Comparison of ENCODE assay signal across 19 cellular contexts in genomic region chr13:42028113-42028799, GRCh38. TPM values are rescaled to one million over a fixed set of nuclear protein-coding genes. Genes with fewer than 3 reads are reported as not detected.
DNase-seq lines count a peak whose midpoint lies in the region; ATAC-seq and TF ChIP-seq lines count a peak whose summit lies in the region.
"Had no signal": no experiment of that assay in that cellular context is flagged by ENCODE, and none has a peak within 500 bp of the region (broad histone marks: within the 10 kb centered on the region; RNA-seq: fewer than 3 reads in every experiment).

No MANE protein-coding gene starts in this region.

- no peak for TF ChIP-seq CTCF in vagina (IDR thresholded peaks at IDR 0.05)

- H3K4me1 Mint-ChIP-seq in activated naive CD8-positive, alpha-beta T cell treated with anti-CD3 and anti-CD28 coated beads, Interleukin-2, amount 50 U/mL, for 24 hours: no peaks in the 10 kb centered on the region
- H3K4me1 Mint-ChIP-seq: T-cell had no signal

- H3K4me3 ChIP-seq in rectal smooth muscle tissue (ENCODE audit: low read length) (peak overlapping the region; percentile 32), vagina (no peak overlapping the region)
- H3K4me3 ChIP-seq: lung, sigmoid colon had no signal

- no peak for TF ChIP-seq POLR2A in vagina (IDR thresholded peaks at IDR 0.05)

- no peaks in the 10 kb centered on the region for H3K36me3 Mint-ChIP-seq in activated naive CD8-positive, alpha-beta T cell treated with anti-CD3 and anti-CD28 coated beads, Interleukin-2, amount 50 U/mL, for 24 hours (ENCODE audit: low read depth)
- H3K36me3 Mint-ChIP-seq: T-cell, WTC11 had no signal

- no peaks in the 10 kb centered on the region for H3K9me3 Mint-ChIP-seq in activated naive CD8-positive, alpha-beta T cell treated with anti-CD3 and anti-CD28 coated beads, Interleukin-2, amount 50 U/mL, for 24 hours
- H3K9me3 Mint-ChIP-seq: activated T-helper 2 cell treated with anti-CD3 and anti-CD28 coated beads, Interferon-gamma antibody, Interleukin-2, Interleukin-4, amounts not matched to agents 10 μg/mL and 5 μg/mL and 100 μg/mL, durations not matched to agents 14 hours and 24 hours and 36 hours; T-cell; WTC11 had no signal

- no peak overlapping the region for H3K27ac Mint-ChIP-seq in activated naive CD8-positive, alpha-beta T cell treated with anti-CD3 and anti-CD28 coated beads, Interleukin-2, amount 50 U/mL, for 24 hours
- H3K27ac Mint-ChIP-seq: activated T-helper 2 cell treated with anti-CD3 and anti-CD28 coated beads, Interferon-gamma antibody, Interleukin-2, Interleukin-4, amounts not matched to agents 10 μg/mL and 5 μg/mL and 100 μg/mL, durations not matched to agents 14 hours and 24 hours and 36 hours; T-cell; WTC11 had no signal

- H3K9ac ChIP-seq in rectal smooth muscle tissue (ENCODE audit: low read length): no peak overlapping the region

- H3K27me3 ChIP-seq in rectal smooth muscle tissue (ENCODE audit: control insufficient read depth, insufficient read depth, low read length) (no peaks in the 10 kb centered on the region), vagina (no peaks in the 10 kb centered on the region)
- H3K27me3 ChIP-seq: sigmoid colon had no signal

- peaks cover 6% of the 10 kb centered on the region for H3K27me3 Mint-ChIP-seq in activated naive CD8-positive, alpha-beta T cell treated with anti-CD3 and anti-CD28 coated beads, Interleukin-2, amount 50 U/mL, for 24 hours

- DNase-seq in EH (ENCODE audit: low read depth) (peak; percentile 20), RPMI7951 (ENCODE audit: low read depth) (peak; percentile 4), kidney tubule cell (ENCODE audit: low spot score) (peak; percentile 54), C1 segment of cervical spinal cord (lab: John Stamatoyannopoulos, UW) (no peak), vagina (ENCODE audit: extremely low spot score in 2 of 2) (no peak), NOMO-1 (lab: John Stamatoyannopoulos, UW; ENCODE audit: unreplicated experiment in 2 of 2) (no peak)
- no peak for DNase-seq in activated naive CD8-positive, alpha-beta T cell treated with anti-CD3 and anti-CD28 coated beads, Interleukin-2, amount 50 U/mL, for 24 hours
- DNase-seq: amniotic stem cell; DMS79 treated with DMSO at 0.1 percent for 48 hours; KG1; NCI-H1105 treated with DMSO at 0.1 percent for 48 hours; sigmoid colon; stimulated activated CD4-positive, alpha-beta T cell treated with anti-CD3 and anti-CD28 coated beads, Interleukin-2, amount 100 ng/mL, for 48 hours; T-cell had no signal

- intact Hi-C loops in vagina (cut with DNase I): no loop called here

- H3K36me3 ChIP-seq in rectal smooth muscle tissue (ENCODE audit: control insufficient read depth, insufficient read depth, low read length): no peaks in the 10 kb centered on the region
- no peaks in the 10 kb centered on the region for H3K36me3 ChIP-seq in vagina
- H3K36me3 ChIP-seq: neutrophil, sigmoid colon had no signal

- ATAC-seq in activated naive CD8-positive, alpha-beta T cell treated with anti-CD3 and anti-CD28 coated beads, Interleukin-2, amount 50 U/mL, for 24 hours: no peak
- ATAC-seq: T-cell, WTC11 had no signal

- no peak overlapping the region for H3K27ac ChIP-seq in rectal smooth muscle tissue (ENCODE audit: low read depth, low read length)
- H3K27ac ChIP-seq in vagina: no peak overlapping the region
- H3K27ac ChIP-seq: neutrophil, sigmoid colon had no signal

- no peaks in the 10 kb centered on the region for H3K9me3 ChIP-seq in vagina
- H3K9me3 ChIP-seq: neutrophil, sigmoid colon had no signal

- H3K4me1 ChIP-seq in rectal smooth muscle tissue (ENCODE audit: control insufficient read depth, insufficient read depth, low read length) (no peaks in the 10 kb centered on the region), vagina (no peaks in the 10 kb centered on the region)
- H3K4me1 ChIP-seq: sigmoid colon had no signal

- H3K4me3 Mint-ChIP-seq in activated naive CD8-positive, alpha-beta T cell treated with anti-CD3 and anti-CD28 coated beads, Interleukin-2, amount 50 U/mL, for 24 hours: no peak overlapping the region
- H3K4me3 Mint-ChIP-seq: T-cell, WTC11 had no signal

RNA-seq across cellular contexts. Expression of gene DGKH, which starts 20.2 kb away (rescaled TPM):
- total RNA-seq in RPMI7951 (2014; rRNA removed; shearing (Covaris generic)): 3.6 and 4.4 TPM in 2 replicates
- total RNA-seq in vagina: 29.7 TPM

Comparison
In these comparisons a context has a peak if more than half of its experiments do, and no peak if none do; other contexts are left out.
1. DNase-seq: peak in EH (single experiment), RPMI7951 (single experiment) and kidney tubule cell (single experiment); none in activated naive CD8-positive, alpha-beta T cell treated with anti-CD3 and anti-CD28 coated beads, Interleukin-2, amount 50 U/mL, for 24 hours (single experiment), C1 segment of cervical spinal cord (0 of 14), vagina (0 of 2) and NOMO-1 (0 of 2).